Comparison of ENCODE assay signal across 1 cellular context in the genomic region with DNA sequence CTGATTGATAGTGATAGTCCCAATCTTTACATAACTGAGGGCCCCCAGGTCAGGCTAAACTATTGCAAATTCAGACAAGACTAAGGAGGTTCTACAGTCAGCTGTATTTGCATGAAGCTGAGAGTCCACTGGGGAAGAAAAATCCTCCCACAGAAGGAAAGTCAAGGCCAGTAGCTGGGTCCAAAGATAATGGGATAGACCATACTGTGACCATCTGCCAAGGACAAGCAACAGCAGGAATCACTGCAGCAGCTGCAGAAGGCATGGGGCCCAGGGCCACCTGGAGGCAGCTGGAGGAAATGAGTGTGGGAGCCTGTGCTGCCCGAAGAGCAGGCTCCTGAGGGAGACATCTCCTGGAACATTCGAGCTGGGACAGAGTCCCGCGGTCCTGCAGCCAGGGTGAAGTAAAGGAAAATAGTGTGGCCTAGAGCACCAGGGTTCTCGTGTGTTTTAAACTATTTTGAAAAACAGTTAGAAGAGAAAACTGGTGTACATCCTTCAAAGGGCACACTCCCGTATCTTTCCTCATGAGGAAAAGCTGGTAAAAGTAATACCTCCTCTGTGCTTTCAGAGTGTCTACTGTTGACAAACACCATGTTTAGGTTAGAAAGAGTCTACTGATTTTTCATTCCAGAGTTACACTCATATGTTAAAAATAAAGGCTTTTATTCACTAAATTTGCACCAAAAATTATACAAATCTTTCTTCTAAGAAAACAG.
TF ChIP-seq lines count a peak whose summit lies in the region.

No MANE protein-coding gene starts in this region.

TF ChIP-seq in HepG2, 621 proteins besides CTCF, POLR2A, EP300 and RAD21 (continued from another document and continues in another):
- TF ChIP-seq, protein P1, sequence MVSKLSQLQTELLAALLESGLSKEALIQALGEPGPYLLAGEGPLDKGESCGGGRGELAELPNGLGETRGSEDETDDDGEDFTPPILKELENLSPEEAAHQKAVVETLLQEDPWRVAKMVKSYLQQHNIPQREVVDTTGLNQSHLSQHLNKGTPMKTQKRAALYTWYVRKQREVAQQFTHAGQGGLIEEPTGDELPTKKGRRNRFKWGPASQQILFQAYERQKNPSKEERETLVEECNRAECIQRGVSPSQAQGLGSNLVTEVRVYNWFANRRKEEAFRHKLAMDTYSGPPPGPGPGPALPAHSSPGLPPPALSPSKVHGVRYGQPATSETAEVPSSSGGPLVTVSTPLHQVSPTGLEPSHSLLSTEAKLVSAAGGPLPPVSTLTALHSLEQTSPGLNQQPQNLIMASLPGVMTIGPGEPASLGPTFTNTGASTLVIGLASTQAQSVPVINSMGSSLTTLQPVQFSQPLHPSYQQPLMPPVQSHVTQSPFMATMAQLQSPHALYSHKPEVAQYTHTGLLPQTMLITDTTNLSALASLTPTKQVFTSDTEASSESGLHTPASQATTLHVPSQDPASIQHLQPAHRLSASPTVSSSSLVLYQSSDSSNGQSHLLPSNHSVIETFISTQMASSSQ (IDR thresholded peaks at IDR 0.05; ENCODE audit: low read depth) = no peak
- TF ChIP-seq, protein P1 (CRISPR knock-in tag; IDR thresholded peaks at IDR 0.05; ENCODE audit: borderline replicate concordance) = peak; percentile 45; the same call in 1 of the 2 replicates
- peak; percentile 33; the same call in 1 of the 2 replicates for TF ChIP-seq MYC (CRISPR knock-in tag; IDR thresholded peaks at IDR 0.05; ENCODE audit: borderline replicate concordance)
- TF ChIP-seq ZNF34 (CRISPR knock-in tag; IDR thresholded peaks at IDR 0.05; ENCODE audit: borderline replicate concordance) = no peak
- TF ChIP-seq KLF11 (CRISPR knock-in tag; IDR thresholded peaks at IDR 0.05) = no peak
- no peak for TF ChIP-seq TSC22D2 (CRISPR knock-in tag; IDR thresholded peaks at IDR 0.05; ENCODE audit: borderline replicate concordance)
- TF ChIP-seq IRX3 (CRISPR knock-in tag; IDR thresholded peaks at IDR 0.05; ENCODE audit: borderline replicate concordance, low read depth) = no peak
- TF ChIP-seq ZNF766 (CRISPR knock-in tag; IDR thresholded peaks at IDR 0.05; ENCODE audit: borderline replicate concordance) = no peak
- TF ChIP-seq ZNF782 (CRISPR knock-in tag; IDR thresholded peaks at IDR 0.05; ENCODE audit: borderline replicate concordance) = no peak
- no peak for TF ChIP-seq ZNF446 (CRISPR knock-in tag; IDR thresholded peaks at IDR 0.05)
- TF ChIP-seq CREM (IDR thresholded peaks at IDR 0.05) = no peak; the same call in 1 of the 2 replicates
- TF ChIP-seq CREM (CRISPR knock-in tag; IDR thresholded peaks at IDR 0.05) = no peak
- peak; percentile 55; the same call in 1 of the 2 replicates for TF ChIP-seq SMAD1 (CRISPR knock-in tag; IDR thresholded peaks at IDR 0.05; ENCODE audit: borderline replicate concordance, low read depth)
- TF ChIP-seq, protein P2, sequence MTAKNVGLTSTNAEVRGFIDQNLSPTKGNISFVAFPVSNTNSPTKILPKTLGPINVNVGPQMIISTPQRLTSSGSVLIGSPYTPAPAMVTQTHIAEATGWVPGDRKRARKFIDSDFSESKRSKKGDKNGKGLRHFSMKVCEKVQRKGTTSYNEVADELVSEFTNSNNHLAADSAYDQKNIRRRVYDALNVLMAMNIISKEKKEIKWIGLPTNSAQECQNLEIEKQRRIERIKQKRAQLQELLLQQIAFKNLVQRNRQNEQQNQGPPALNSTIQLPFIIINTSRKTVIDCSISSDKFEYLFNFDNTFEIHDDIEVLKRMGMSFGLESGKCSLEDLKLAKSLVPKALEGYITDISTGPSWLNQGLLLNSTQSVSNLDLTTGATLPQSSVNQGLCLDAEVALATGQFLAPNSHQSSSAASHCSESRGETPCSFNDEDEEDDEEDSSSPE (CRISPR knock-in tag; IDR thresholded peaks at IDR 0.05) = peak; percentile 55; the same call in 1 of the 2 replicates
- no peak for TF ChIP-seq ELF4 (CRISPR knock-in tag; IDR thresholded peaks at IDR 0.05; ENCODE audit: borderline replicate concordance)
- TF ChIP-seq ZFY (CRISPR knock-in tag; IDR thresholded peaks at IDR 0.05) = no peak
- TF ChIP-seq YEATS2 (CRISPR knock-in tag; IDR thresholded peaks at IDR 0.05; ENCODE audit: borderline replicate concordance) = peak; percentile 45; the same call in 1 of the 2 replicates
- TF ChIP-seq ZSCAN12 (CRISPR knock-in tag; IDR thresholded peaks at IDR 0.05) = no peak
- no peak for TF ChIP-seq ZNF274 (CRISPR knock-in tag; IDR thresholded peaks at IDR 0.05)
- no peak for TF ChIP-seq RNF2 (conservative IDR thresholded peaks at IDR 0.05; ENCODE audit: low read depth)
- no peak for TF ChIP-seq NFE2 (CRISPR knock-in tag; IDR thresholded peaks at IDR 0.05)
- TF ChIP-seq, protein P3, sequence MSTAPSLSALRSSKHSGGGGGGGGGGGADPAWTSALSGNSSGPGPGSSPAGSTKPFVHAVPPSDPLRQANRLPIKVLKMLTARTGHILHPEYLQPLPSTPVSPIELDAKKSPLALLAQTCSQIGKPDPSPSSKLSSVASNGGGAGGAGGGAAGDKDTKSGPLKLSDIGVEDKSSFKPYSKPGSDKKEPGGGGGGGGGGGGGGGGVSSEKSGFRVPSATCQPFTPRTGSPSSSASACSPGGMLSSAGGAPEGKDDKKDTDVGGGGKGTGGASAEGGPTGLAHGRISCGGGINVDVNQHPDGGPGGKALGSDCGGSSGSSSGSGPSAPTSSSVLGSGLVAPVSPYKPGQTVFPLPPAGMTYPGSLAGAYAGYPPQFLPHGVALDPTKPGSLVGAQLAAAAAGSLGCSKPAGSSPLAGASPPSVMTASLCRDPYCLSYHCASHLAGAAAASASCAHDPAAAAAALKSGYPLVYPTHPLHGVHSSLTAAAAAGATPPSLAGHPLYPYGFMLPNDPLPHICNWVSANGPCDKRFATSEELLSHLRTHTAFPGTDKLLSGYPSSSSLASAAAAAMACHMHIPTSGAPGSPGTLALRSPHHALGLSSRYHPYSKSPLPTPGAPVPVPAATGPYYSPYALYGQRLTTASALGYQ (CRISPR knock-in tag; IDR thresholded peaks at IDR 0.05) = no peak
- TF ChIP-seq ZBED4 (CRISPR knock-in tag; IDR thresholded peaks at IDR 0.05; ENCODE audit: borderline replicate concordance) = no peak
- TF ChIP-seq ZNF335 (CRISPR knock-in tag; IDR thresholded peaks at IDR 0.05) = no peak
- TF ChIP-seq ZNF354B (CRISPR knock-in tag; IDR thresholded peaks at IDR 0.05) = 0 out of 2 replicates have a peak, but pooled peaks have one; percentile 27
- TF ChIP-seq, protein P4, sequence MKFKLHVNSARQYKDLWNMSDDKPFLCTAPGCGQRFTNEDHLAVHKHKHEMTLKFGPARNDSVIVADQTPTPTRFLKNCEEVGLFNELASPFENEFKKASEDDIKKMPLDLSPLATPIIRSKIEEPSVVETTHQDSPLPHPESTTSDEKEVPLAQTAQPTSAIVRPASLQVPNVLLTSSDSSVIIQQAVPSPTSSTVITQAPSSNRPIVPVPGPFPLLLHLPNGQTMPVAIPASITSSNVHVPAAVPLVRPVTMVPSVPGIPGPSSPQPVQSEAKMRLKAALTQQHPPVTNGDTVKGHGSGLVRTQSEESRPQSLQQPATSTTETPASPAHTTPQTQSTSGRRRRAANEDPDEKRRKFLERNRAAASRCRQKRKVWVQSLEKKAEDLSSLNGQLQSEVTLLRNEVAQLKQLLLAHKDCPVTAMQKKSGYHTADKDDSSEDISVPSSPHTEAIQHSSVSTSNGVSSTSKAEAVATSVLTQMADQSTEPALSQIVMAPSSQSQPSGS (CRISPR knock-in tag; IDR thresholded peaks at IDR 0.05) = peak; percentile 43; the same call in 1 of the 2 replicates
- no peak for TF ChIP-seq TBX2 (CRISPR knock-in tag; IDR thresholded peaks at IDR 0.05; ENCODE audit: borderline replicate concordance)
- no peak; the same call in 1 of the 2 replicates for TF ChIP-seq SSRP1 (CRISPR knock-in tag; IDR thresholded peaks at IDR 0.05)
- TF ChIP-seq RBM22 (optimal IDR thresholded peaks at IDR 0.05; ENCODE audit: low read length) = no peak
- TF ChIP-seq RXRB (CRISPR knock-in tag; IDR thresholded peaks at IDR 0.05; ENCODE audit: borderline replicate concordance) = peak; percentile 84
- TF ChIP-seq, protein P5, sequence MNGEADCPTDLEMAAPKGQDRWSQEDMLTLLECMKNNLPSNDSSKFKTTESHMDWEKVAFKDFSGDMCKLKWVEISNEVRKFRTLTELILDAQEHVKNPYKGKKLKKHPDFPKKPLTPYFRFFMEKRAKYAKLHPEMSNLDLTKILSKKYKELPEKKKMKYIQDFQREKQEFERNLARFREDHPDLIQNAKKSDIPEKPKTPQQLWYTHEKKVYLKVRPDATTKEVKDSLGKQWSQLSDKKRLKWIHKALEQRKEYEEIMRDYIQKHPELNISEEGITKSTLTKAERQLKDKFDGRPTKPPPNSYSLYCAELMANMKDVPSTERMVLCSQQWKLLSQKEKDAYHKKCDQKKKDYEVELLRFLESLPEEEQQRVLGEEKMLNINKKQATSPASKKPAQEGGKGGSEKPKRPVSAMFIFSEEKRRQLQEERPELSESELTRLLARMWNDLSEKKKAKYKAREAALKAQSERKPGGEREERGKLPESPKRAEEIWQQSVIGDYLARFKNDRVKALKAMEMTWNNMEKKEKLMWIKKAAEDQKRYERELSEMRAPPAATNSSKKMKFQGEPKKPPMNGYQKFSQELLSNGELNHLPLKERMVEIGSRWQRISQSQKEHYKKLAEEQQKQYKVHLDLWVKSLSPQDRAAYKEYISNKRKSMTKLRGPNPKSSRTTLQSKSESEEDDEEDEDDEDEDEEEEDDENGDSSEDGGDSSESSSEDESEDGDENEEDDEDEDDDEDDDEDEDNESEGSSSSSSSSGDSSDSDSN (CRISPR knock-in tag; IDR thresholded peaks at IDR 0.05) = peak; percentile 61
- no peak; the same call in 1 of the 2 replicates for TF ChIP-seq PRMT3 (CRISPR knock-in tag; IDR thresholded peaks at IDR 0.05; ENCODE audit: borderline replicate concordance, low read depth)
- no peak for TF ChIP-seq ZNF282 (IDR thresholded peaks at IDR 0.05; ENCODE audit: partially characterized antibody)
- TF ChIP-seq TOE1 (CRISPR knock-in tag; IDR thresholded peaks at IDR 0.05) = no peak
- TF ChIP-seq ATF3 (CRISPR knock-in tag; IDR thresholded peaks at IDR 0.05) = no peak
- peak; percentile 95 for TF ChIP-seq GATAD2A (CRISPR knock-in tag; IDR thresholded peaks at IDR 0.05)
- TF ChIP-seq EEA1 (CRISPR knock-in tag; IDR thresholded peaks at IDR 0.05; ENCODE audit: borderline replicate concordance) = no peak
- no peak for TF ChIP-seq ZNF180 (CRISPR knock-in tag; IDR thresholded peaks at IDR 0.05; ENCODE audit: borderline replicate concordance, low read depth)
- TF ChIP-seq, protein P6, sequence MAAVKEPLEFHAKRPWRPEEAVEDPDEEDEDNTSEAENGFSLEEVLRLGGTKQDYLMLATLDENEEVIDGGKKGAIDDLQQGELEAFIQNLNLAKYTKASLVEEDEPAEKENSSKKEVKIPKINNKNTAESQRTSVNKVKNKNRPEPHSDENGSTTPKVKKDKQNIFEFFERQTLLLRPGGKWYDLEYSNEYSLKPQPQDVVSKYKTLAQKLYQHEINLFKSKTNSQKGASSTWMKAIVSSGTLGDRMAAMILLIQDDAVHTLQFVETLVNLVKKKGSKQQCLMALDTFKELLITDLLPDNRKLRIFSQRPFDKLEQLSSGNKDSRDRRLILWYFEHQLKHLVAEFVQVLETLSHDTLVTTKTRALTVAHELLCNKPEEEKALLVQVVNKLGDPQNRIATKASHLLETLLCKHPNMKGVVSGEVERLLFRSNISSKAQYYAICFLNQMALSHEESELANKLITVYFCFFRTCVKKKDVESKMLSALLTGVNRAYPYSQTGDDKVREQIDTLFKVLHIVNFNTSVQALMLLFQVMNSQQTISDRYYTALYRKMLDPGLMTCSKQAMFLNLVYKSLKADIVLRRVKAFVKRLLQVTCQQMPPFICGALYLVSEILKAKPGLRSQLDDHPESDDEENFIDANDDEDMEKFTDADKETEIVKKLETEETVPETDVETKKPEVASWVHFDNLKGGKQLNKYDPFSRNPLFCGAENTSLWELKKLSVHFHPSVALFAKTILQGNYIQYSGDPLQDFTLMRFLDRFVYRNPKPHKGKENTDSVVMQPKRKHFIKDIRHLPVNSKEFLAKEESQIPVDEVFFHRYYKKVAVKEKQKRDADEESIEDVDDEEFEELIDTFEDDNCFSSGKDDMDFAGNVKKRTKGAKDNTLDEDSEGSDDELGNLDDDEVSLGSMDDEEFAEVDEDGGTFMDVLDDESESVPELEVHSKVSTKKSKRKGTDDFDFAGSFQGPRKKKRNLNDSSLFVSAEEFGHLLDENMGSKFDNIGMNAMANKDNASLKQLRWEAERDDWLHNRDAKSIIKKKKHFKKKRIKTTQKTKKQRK (IDR thresholded peaks at IDR 0.05; ENCODE audit: low read length) = no peak
- TF ChIP-seq TARDBP (CRISPR knock-in tag; IDR thresholded peaks at IDR 0.05) = peak; percentile 83
- TF ChIP-seq POLR2AphosphoS5 (IDR thresholded peaks at IDR 0.05; ENCODE audit: low read depth, low read length) = no peak
